ENCODE assay signal across 1 cellular context in genomic region chr2:97656905-97657587, GRCh38.
TF ChIP-seq lines count a peak whose summit lies in the region.

No MANE protein-coding gene starts in this region.

TF ChIP-seq in K562, 482 proteins besides CTCF, POLR2A, EP300 and RAD21 (continued from another document):
- TF ChIP-seq E2F6 (IDR thresholded peaks at IDR 0.05; ENCODE audit: borderline replicate concordance in 1 of 2, extremely low read depth in 1 of 2, insufficient read depth in 1 of 2, insufficient read length in 1 of 2, low read depth in 1 of 2, low read length in 1 of 2, poor library complexity in 1 of 2, severe bottlenecking in 1 of 2): peak; percentile 58 to 75
- TF ChIP-seq KLF1 (tag; IDR thresholded peaks at IDR 0.05): no peak
- TF ChIP-seq THAP7 (CRISPR knock-in tag; IDR thresholded peaks at IDR 0.05): no peak
- no peak for TF ChIP-seq ZNF232 (CRISPR knock-in tag; IDR thresholded peaks at IDR 0.05)
- no peak for TF ChIP-seq GABPB1 (CRISPR knock-in tag; IDR thresholded peaks at IDR 0.05)
- no peak for TF ChIP-seq ZFP36 (IDR thresholded peaks at IDR 0.05; ENCODE audit: low read depth, low read length, partially characterized antibody)
- TF ChIP-seq ZNF707 (CRISPR knock-in tag; conservative IDR thresholded peaks at IDR 0.05): no peak
- TF ChIP-seq TEAD1 (CRISPR knock-in tag; IDR thresholded peaks at IDR 0.05): no peak
- no peak for TF ChIP-seq ZNF785 (CRISPR knock-in tag; IDR thresholded peaks at IDR 0.05)
- no peak for TF ChIP-seq NFYB (IDR thresholded peaks at IDR 0.05; ENCODE audit: extremely low read depth, insufficient read length)
- no peak for TF ChIP-seq SNIP1 (IDR thresholded peaks at IDR 0.05; ENCODE audit: low read depth)
